Comparison of ENCODE assay signal across 25 cellular contexts in genomic region chr1:153933420-153933819, GRCh38.
"Had no signal": no experiment of that assay in that cellular context is flagged by ENCODE, and none has a peak within 500 bp of the region (broad histone marks: within the 10 kb centered on the region; RNA-seq: fewer than 3 reads in every experiment).

No MANE protein-coding gene starts in this region.

- H3K9me3 Mint-ChIP-seq: activated B cell treated with CpG ODN at 0.5 μM for 24 hours; activated CD4-positive, alpha-beta memory T cell treated with anti-CD3 and anti-CD28 coated beads for 36 hours; activated CD4-positive, alpha-beta T cell treated with anti-CD3 and anti-CD28 coated beads, Interleukin-2, amount 10 ng/mL, durations not matched to agents 7 days and 5 days; activated naive CD4-positive, alpha-beta T cell treated with anti-CD3 and anti-CD28 coated beads, Interleukin-2, amount 50 U/mL, for 24 hours; activated T-cell treated with anti-CD3 and anti-CD28 coated beads, Interleukin-2, amount 50 U/mL, for 72 hours; activated T-helper 2 cell treated with anti-CD3 and anti-CD28 coated beads, Interferon-gamma antibody, Interleukin-2, Interleukin-4, amounts not matched to agents 10 μg/mL and 5 μg/mL and 100 μg/mL, durations not matched to agents 14 hours and 24 hours and 36 hours had no signal

- H3K9ac ChIP-seq: KMS-11 had no signal

- H3K9me3 ChIP-seq: SJSA1 had no signal

- H3K27me3 ChIP-seq: cardiac muscle cell, SJSA1 had no signal

- H3K4me3 Mint-ChIP-seq: activated B cell treated with CpG ODN at 0.5 μM for 24 hours; activated CD4-positive, alpha-beta memory T cell treated with anti-CD3 and anti-CD28 coated beads for 36 hours; activated CD4-positive, alpha-beta T cell treated with anti-CD3 and anti-CD28 coated beads, Interleukin-2, amount 10 ng/mL, durations not matched to agents 7 days and 5 days; activated naive CD4-positive, alpha-beta T cell treated with anti-CD3 and anti-CD28 coated beads, Interleukin-2, amount 50 U/mL, for 24 hours; activated T-cell treated with anti-CD3 and anti-CD28 coated beads, Interleukin-2, amount 50 U/mL, for 72 hours; brain; T-helper 17 cell had no signal

- DNase-seq: activated B cell treated with CpG ODN at 0.5 μM for 24 hours; activated CD4-positive, alpha-beta memory T cell treated with anti-CD3 and anti-CD28 coated beads for 36 hours; activated CD4-positive, alpha-beta T cell treated with anti-CD3 and anti-CD28 coated beads for 1 hour; activated CD4-positive, alpha-beta T cell treated with anti-CD3 and anti-CD28 coated beads, Interleukin-2, amount 10 ng/mL, durations not matched to agents 7 days and 5 days; activated CD8-positive, alpha-beta memory T cell treated with anti-CD3 and anti-CD28 coated beads for 24 hours; activated gamma-delta T cell treated with Interleukin-2 at 50 U/mL for 16 hours; activated T-cell treated with anti-CD3 and anti-CD28 coated beads, Interleukin-2, amount 50 U/mL, for 72 hours; amygdala; NCI-H1092; NCI-H1417 treated with DMSO at 0.1 percent for 48 hours; NCI-H1694 treated with DMSO at 0.1 percent for 48 hours; NCI-H2029 treated with DMSO at 0.1 percent for 48 hours; NCI-H345; NCI-H510A; NCI-H526 treated with DMSO at 0.1 percent for 48 hours; PC-3; SHP77; T-helper 17 cell; T-helper 9 cell had no signal

- H3K27me3 Mint-ChIP-seq: activated B cell treated with CpG ODN at 0.5 μM for 24 hours; activated CD4-positive, alpha-beta memory T cell treated with anti-CD3 and anti-CD28 coated beads for 36 hours; activated CD4-positive, alpha-beta T cell treated with anti-CD3 and anti-CD28 coated beads, Interleukin-2, amount 10 ng/mL, durations not matched to agents 7 days and 5 days; activated naive CD4-positive, alpha-beta T cell treated with anti-CD3 and anti-CD28 coated beads, Interleukin-2, amount 50 U/mL, for 24 hours; brain; T-helper 17 cell had no signal

- H3K27ac ChIP-seq: cardiac muscle cell, KMS-11, SJSA1 had no signal

- H3K4me2 ChIP-seq: KMS-11 had no signal

- H3K4me3 ChIP-seq: cardiac muscle cell, SJSA1 had no signal

- H3K4me1 Mint-ChIP-seq: activated B cell treated with CpG ODN at 0.5 μM for 24 hours had no signal

- H3K27ac Mint-ChIP-seq: activated B cell treated with CpG ODN at 0.5 μM for 24 hours; activated CD4-positive, alpha-beta memory T cell treated with anti-CD3 and anti-CD28 coated beads for 36 hours; activated CD4-positive, alpha-beta T cell treated with anti-CD3 and anti-CD28 coated beads, Interleukin-2, amount 10 ng/mL, durations not matched to agents 7 days and 5 days; activated naive CD4-positive, alpha-beta T cell treated with anti-CD3 and anti-CD28 coated beads, Interleukin-2, amount 50 U/mL, for 24 hours; activated T-cell treated with anti-CD3 and anti-CD28 coated beads, Interleukin-2, amount 50 U/mL, for 72 hours; activated T-helper 2 cell treated with anti-CD3 and anti-CD28 coated beads, Interferon-gamma antibody, Interleukin-2, Interleukin-4, amounts not matched to agents 10 μg/mL and 5 μg/mL and 100 μg/mL, durations not matched to agents 14 hours and 24 hours and 36 hours; brain had no signal
